20 cellular contexts compared by ENCODE assay signal in genomic region chr3:195715134-195715533, GRCh38. TPM values are rescaled to one million over a fixed set of nuclear protein-coding genes. Genes with fewer than 3 reads are reported as not detected.
"Had no signal": no experiment of that assay in that cellular context is flagged by ENCODE, and none has a peak within 500 bp of the region (broad histone marks: within the 10 kb centered on the region; RNA-seq: fewer than 3 reads in every experiment).

No MANE protein-coding gene starts in this region.

- H3K9me3 Mint-ChIP-seq: dendritic cell treated with granulocyte-macrophage colony-stimulating factor and Interleukin-4, amounts not matched to agents 40 ng/mL and 50 ng/mL, for 4 days; nephron progenitor cell; stimulated activated naive CD8-positive, alpha-beta T cell treated with anti-CD3 and anti-CD28 coated beads, Interleukin-15, Interleukin-2, amounts not matched to agents 100 ng/mL and 50 ng/mL, for 24 hours had no signal

- H3K27me3 Mint-ChIP-seq: naive B cell; stimulated activated naive CD8-positive, alpha-beta T cell treated with anti-CD3 and anti-CD28 coated beads, Interleukin-15, Interleukin-2, amounts not matched to agents 100 ng/mL and 50 ng/mL, for 24 hours had no signal

- H3K27ac Mint-ChIP-seq: dendritic cell treated with granulocyte-macrophage colony-stimulating factor and Interleukin-4, amounts not matched to agents 40 ng/mL and 50 ng/mL, for 4 days; endodermal cell; mesothelial cell of epicardium; nephron progenitor cell; stimulated activated naive CD8-positive, alpha-beta T cell treated with anti-CD3 and anti-CD28 coated beads, Interleukin-15, Interleukin-2, amounts not matched to agents 100 ng/mL and 50 ng/mL, for 24 hours had no signal

- H3K4me1 ChIP-seq: colonic mucosa, spleen, tibial nerve, upper lobe of left lung had no signal

- H3K27ac ChIP-seq: colonic mucosa, skin epidermis, spleen, thoracic aorta, tibial nerve, upper lobe of left lung had no signal

- H3K27me3 ChIP-seq: colonic mucosa, gastrocnemius medialis, tibial nerve, upper lobe of left lung had no signal

- H3K4me3 ChIP-seq: colonic mucosa, gastrocnemius medialis, mucosa of descending colon, skin epidermis, spleen, thoracic aorta, tibial nerve, upper lobe of left lung had no signal

- H3K9me3 ChIP-seq: colonic mucosa, gastrocnemius medialis, mucosa of descending colon, spleen, thoracic aorta, tibial nerve, upper lobe of left lung had no signal

- ATAC-seq: mucosa of descending colon had no signal

- H3K4me3 Mint-ChIP-seq: dendritic cell treated with granulocyte-macrophage colony-stimulating factor and Interleukin-4, amounts not matched to agents 40 ng/mL and 50 ng/mL, for 4 days; endodermal cell; mesothelial cell of epicardium; naive B cell; nephron progenitor cell; stimulated activated memory B cell treated with anti-CD40 and anti-IgM and Interleukin-4, amounts not matched to agents 10 μg/mL and 1 μg/mL and 100 μg/mL, for 72 hours; stimulated activated naive CD8-positive, alpha-beta T cell treated with anti-CD3 and anti-CD28 coated beads, Interleukin-15, Interleukin-2, amounts not matched to agents 100 ng/mL and 50 ng/mL, for 24 hours had no signal

- DNase-seq: colonic mucosa; effector CD8-positive, alpha-beta T cell; mesenchymal stem cell; mucosa of descending colon; naive B cell; nephron progenitor cell; nucleus accumbens; spleen; stimulated activated CD4-positive, alpha-beta T cell treated with anti-CD3 and anti-CD28 coated beads, Interleukin-4, amount 100 ng/mL, for 4 hours; upper lobe of left lung had no signal

RNA-seq across cellular contexts. Expression of gene MUC20, which starts 5.6 kb away (rescaled TPM):
- total RNA-seq: glomerular endothelial cell had no signal
